Comparison of ENCODE assay signal across 9 cellular contexts in genomic region chrX:73905749-73906374, GRCh38. TPM values are rescaled to one million over a fixed set of nuclear protein-coding genes. Genes with fewer than 3 reads are reported as not detected.
A peak's percentile ranks its signal among the peaks of the same experiment; 100 is the strongest.
DNase-seq lines count a peak whose midpoint lies in the region; TF ChIP-seq lines count a peak whose summit lies in the region.
"Not testable (repeated sequence)": the region's sequence is repeated elsewhere in the genome, so short reads cannot be mapped to it uniquely, and the experiment has no call there.
"Had no signal": no experiment of that assay in that cellular context is flagged by ENCODE, and none has a peak within 500 bp of the region (broad histone marks: within the 10 kb centered on the region; RNA-seq: fewer than 3 reads in every experiment).

No MANE protein-coding gene starts in this region.

- not testable (repeated sequence) for H2BK15ac ChIP-seq in H9 (ENCODE audit: low read depth, low read length)

- not testable (repeated sequence) for H3K79me1 ChIP-seq in H9 (ENCODE audit: insufficient read depth, low read depth, low read length, poor library complexity, severe bottlenecking)

- H3K56ac ChIP-seq in H9 (ENCODE audit: insufficient read length, low read depth, low read length): not testable (repeated sequence)

- peaks cover 36 to 38% of the 10 kb centered on the region in 2 experiments for H3K9me3 Mint-ChIP-seq in H9
- not testable (repeated sequence) for H3K9me3 Mint-ChIP-seq in osteocyte (ENCODE audit: unreplicated experiment)

- peaks cover 10% of the 10 kb centered on the region in 2 experiments; a peak in 3 of 4 replicates for H3K4me1 Mint-ChIP-seq in H9
- not testable (repeated sequence) for H3K4me1 Mint-ChIP-seq in osteocyte (ENCODE audit: unreplicated experiment)

- H3K9ac ChIP-seq in H9 (ENCODE audit: extremely low read depth, insufficient read length, low read length): not testable (repeated sequence)

- H3K4me1 ChIP-seq in H9 (ENCODE audit: insufficient read depth, low read length); HEK293 (ENCODE audit: control insufficient read depth, insufficient read depth, low read length): not testable (repeated sequence)

- H3K36me3 ChIP-seq in HEK293 (ENCODE audit: control insufficient read depth in 2 of 2, insufficient read depth in 1 of 2, low read length in 2 of 2): not testable (repeated sequence)

- H3K79me2 ChIP-seq in H9 (ENCODE audit: insufficient read depth, low read length): not testable (repeated sequence)

- not testable (repeated sequence) for H2AK5ac ChIP-seq in H9 (ENCODE audit: insufficient read length, low read length)

- H2AFZ ChIP-seq in H9 (ENCODE audit: low read length): not testable (repeated sequence)

- not testable (repeated sequence) for H3K23me2 ChIP-seq in H9 (ENCODE audit: insufficient read length, low read depth, low read length, poor library complexity, severe bottlenecking)

- not testable (repeated sequence) for H2BK5ac ChIP-seq in H9 (ENCODE audit: insufficient read length, low read length)

- H3K27ac Mint-ChIP-seq in H9; osteocyte (ENCODE audit: unreplicated experiment): not testable (repeated sequence)

- not testable (repeated sequence) for H2BK20ac ChIP-seq in H9 (ENCODE audit: low read depth, low read length, poor library complexity, severe bottlenecking)

- CTCF ChIA-PET in HEK293 (lab: Yijun Ruan, JAX): interaction anchor here (1.2 kb wide), 1 partner anchor 40 kb away, joined by 3 read pairs; no protein-coding TSS in a partner anchor

- H3K4me2 ChIP-seq in H9 (ENCODE audit: insufficient read depth, insufficient read length, low read length): not testable (repeated sequence)

- H3K18ac ChIP-seq in H9 (ENCODE audit: insufficient read length, low read depth, low read length): not testable (repeated sequence)

- H3K27me3 ChIP-seq in H9 (ENCODE audit: insufficient read depth, low read length): not testable (repeated sequence)

- H3K36me3 Mint-ChIP-seq in H9 (ENCODE audit: insufficient read depth in 1 of 3, low read depth in 3 of 3): peaks cover 9 to 33% (median 31%) of the 10 kb centered on the region in 3 experiments
- H3K36me3 Mint-ChIP-seq in osteocyte (ENCODE audit: unreplicated experiment): not testable (repeated sequence)

- not testable (repeated sequence) for H3K4me3 ChIP-seq in HEK293 (ENCODE audit: low read depth, low read length)

- H4K91ac ChIP-seq in H9 (ENCODE audit: insufficient read length, low read depth, low read length): not testable (repeated sequence)

- not testable (repeated sequence) for H3K27ac ChIP-seq in H9 (ENCODE audit: insufficient read length, low read depth, low read length); HEK293 (ENCODE audit: extremely low read depth, low read depth, low read length)

- H4K8ac ChIP-seq in H9 (replicated peaks; ENCODE audit: insufficient read length, low read depth, low read length): not testable (repeated sequence)

- H4K5ac ChIP-seq in H9 (ENCODE audit: insufficient read length, low read depth, low read length): not testable (repeated sequence)

- H3K4me3 Mint-ChIP-seq in H9; osteocyte (ENCODE audit: unreplicated experiment): not testable (repeated sequence)

- POLR2A ChIA-PET in HEK293 (lab: Yijun Ruan, JAX): not testable (repeated sequence)

- not testable (repeated sequence) for TF ChIP-seq CTCF in H9 (conservative IDR thresholded peaks at IDR 0.05); HEK293 (tag by site-specific recombination; IDR thresholded peaks at IDR 0.05); osteocyte (IDR thresholded peaks at IDR 0.05)

- H3K9me3 ChIP-seq in H9 (ENCODE audit: control insufficient read depth, low read depth, low read length): not testable (repeated sequence)
- H3K9me3 ChIP-seq in HEK293 (ENCODE audit: control insufficient read depth, insufficient read depth, low read depth, low read length): peaks cover 11% of the 10 kb centered on the region

- H3K4ac ChIP-seq in H9 (ENCODE audit: low read depth, low read length): not testable (repeated sequence)

- H3K23ac ChIP-seq in H9 (ENCODE audit: insufficient read length, low read depth, low read length): not testable (repeated sequence)

- not testable (repeated sequence) for H3K14ac ChIP-seq in H9 (ENCODE audit: insufficient read depth, low read length)

- H2BK120ac ChIP-seq in H9 (ENCODE audit: low read depth, low read length, poor library complexity, severe bottlenecking): peak overlapping the region; percentile 36

- not testable (repeated sequence) for H3T11ph ChIP-seq in H9 (ENCODE audit: low read length)

- H4K20me1 ChIP-seq in H9 (ENCODE audit: control insufficient read depth, insufficient read depth, insufficient read length): not testable (repeated sequence)

- H3K27me3 Mint-ChIP-seq in H9 (ENCODE audit: low read depth); osteocyte (ENCODE audit: unreplicated experiment): not testable (repeated sequence)

- H2BK12ac ChIP-seq in H9 (ENCODE audit: insufficient read length, low read depth, low read length): not testable (repeated sequence)

- no CpG with 5 or more reads among the region's 2 CpGs for WGBS in H9 (ENCODE audit: extremely low coverage, insufficient read length, low lambda C conversion rate)

- not testable (repeated sequence) for DNase-seq in H9
- DNase-seq in osteocyte (ENCODE audit: extremely low spot score, unreplicated experiment): peak; percentile 54

TF ChIP-seq in HEK293, 187 proteins besides CTCF, POLR2A, EP300 and RAD21:
- peak; percentile 97 for TF ChIP-seq ZNF585B (tag by site-specific recombination; IDR thresholded peaks at IDR 0.05)
- peak; percentile 17; the same call in 1 of the 2 replicates for TF ChIP-seq ZNF280D (tag by site-specific recombination; IDR thresholded peaks at IDR 0.05)
- TF ChIP-seq SETDB1 (IDR thresholded peaks at IDR 0.05; ENCODE audit: insufficient read length, low read length): peak; percentile 88
- TF ChIP-seq TRIM28 (IDR thresholded peaks at IDR 0.05; ENCODE audit: borderline replicate concordance, low read length): peak; percentile 74; the same call in 1 of the 2 replicates
- 0 out of 2 replicates have a peak, but pooled peaks have one; percentile 6 for TF ChIP-seq ZNF140 (tag by site-specific recombination; IDR thresholded peaks at IDR 0.05)

RNA-seq across cellular contexts. Expression of gene XIST, which starts 53.3 kb away (rescaled TPM):
- 0.86 and 1.4 TPM in 2 replicates for total RNA-seq in H9 (2021)
- not detected in 2 replicates for total RNA-seq in osteocyte
- total RNA-seq: A172; B cell; CD4-positive, alpha-beta memory T cell; CD4-positive, alpha-beta T cell; CD8-positive, alpha-beta memory T cell; CD8-positive, alpha-beta T cell had no signal
